Comparison of ENCODE assay signal across 11 cellular contexts in the genomic region with DNA sequence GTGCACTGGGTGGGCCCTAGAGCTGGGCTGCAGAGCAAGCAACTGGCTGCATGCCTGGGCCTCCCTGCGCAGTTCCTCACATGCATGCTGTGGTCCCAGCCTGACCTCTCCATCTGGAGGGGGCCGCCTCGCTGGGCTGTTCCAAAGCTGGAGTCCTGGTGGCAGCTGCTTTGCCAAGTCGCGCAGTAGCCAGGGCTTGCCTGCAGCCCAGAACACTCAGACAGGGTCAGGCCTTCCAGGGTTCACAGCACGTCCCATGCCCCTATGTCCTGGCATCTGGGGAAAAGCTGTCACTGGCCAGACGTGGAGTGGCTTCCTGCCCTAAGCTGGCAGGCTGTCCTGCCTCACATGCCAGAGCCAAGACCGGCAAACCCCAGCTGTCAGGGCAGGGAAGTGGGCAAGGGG. TPM values are rescaled to one million over a fixed set of nuclear protein-coding genes. Genes with fewer than 3 reads are reported as not detected.
DNase-seq lines count a peak whose midpoint lies in the region; ATAC-seq and TF ChIP-seq lines count a peak whose summit lies in the region.
"Had no signal": no experiment of that assay in that cellular context is flagged by ENCODE, and none has a peak within 500 bp of the region (broad histone marks: within the 10 kb centered on the region; RNA-seq: fewer than 3 reads in every experiment).

No MANE protein-coding gene starts in this region.

- POLR2A ChIA-PET in RWPE1 (lab: Yijun Ruan, JAX; ENCODE audit: low non-redundant PET) = no interaction called here

- TF ChIP-seq CTCF in RWPE1 (conservative IDR thresholded peaks at IDR 0.05; ENCODE audit: low read depth) (no peak), esophagus squamous epithelium (IDR thresholded peaks at IDR 0.05) (no peak), smooth muscle cell (IDR thresholded peaks at IDR 0.05; ENCODE audit: borderline replicate concordance, insufficient read depth, poor library complexity, severe bottlenecking) (no peak)

- DNase-seq in RWPE1 (ENCODE audit: low spot score) (no peak), esophagus squamous epithelium (lab: John Stamatoyannopoulos, UW) (no peak), lung microvascular endothelial cell (ENCODE audit: low read depth in 2 of 2) (peak; percentile 37 to 63), smooth muscle cell (lab: John Stamatoyannopoulos, UW; ENCODE audit: unreplicated experiment) (no peak), NCI-H345 treated with DMSO at 0.1 percent for 48 hours (lab: John Stamatoyannopoulos, UW; ENCODE audit: unreplicated experiment) (no peak), NCI-H2227 treated with DMSO at 0.1 percent for 48 hours (lab: John Stamatoyannopoulos, UW) (no peak)
- no peak for DNase-seq in stimulated activated naive CD4-positive, alpha-beta T cell treated with Interleukin-2 at 50 U/mL for 16 hours (lab: John Stamatoyannopoulos, UW)
- DNase-seq: activated CD4-positive, CD25-positive, alpha-beta regulatory T cell had no signal

- peak overlapping the region; percentile 51 for H3K4me2 ChIP-seq in smooth muscle cell
- H3K4me2 ChIP-seq: GM23338 had no signal

- no peak overlapping the region for H2AFZ ChIP-seq in smooth muscle cell (ENCODE audit: low read depth)
- H2AFZ ChIP-seq: GM23338 had no signal

- H3K4me1 ChIP-seq in esophagus squamous epithelium (peaks cover 12 to 83% (median 44%) of the 10 kb centered on the region in 3 donors), smooth muscle cell (ENCODE audit: low read depth) (peaks cover 12% of the 10 kb centered on the region)

- H3F3A ChIP-seq in smooth muscle cell (ENCODE audit: low read depth) = no peaks in the 10 kb centered on the region

- no peaks in the 10 kb centered on the region for H3K79me2 ChIP-seq in smooth muscle cell (ENCODE audit: low read depth)

- H3K9me3 ChIP-seq in esophagus squamous epithelium = no peaks in the 10 kb centered on the region
- no peaks in the 10 kb centered on the region for H3K9me3 ChIP-seq in smooth muscle cell (replicated peaks; ENCODE audit: low read depth)

- intact Hi-C loops in esophagus squamous epithelium (cut with DNase I) = no loop called here

- H3K9ac ChIP-seq in smooth muscle cell (ENCODE audit: low read depth) = no peak overlapping the region

- ATAC-seq in GM21381 (IDR thresholded peaks at IDR 0.05; ENCODE audit: unreplicated experiment) = no peak
- ATAC-seq: GM23338, Panc1 had no signal

- H3K27me3 ChIP-seq in esophagus squamous epithelium = no peaks in the 10 kb centered on the region
- no peaks in the 10 kb centered on the region for H3K27me3 ChIP-seq in smooth muscle cell (ENCODE audit: low read depth)

- peak overlapping the region in 1 of 4 donors; percentile 6 for H3K4me3 ChIP-seq in esophagus squamous epithelium
- no peak overlapping the region for H3K4me3 ChIP-seq in smooth muscle cell
- H3K4me3 ChIP-seq: GM23338 had no signal

- TF ChIP-seq POLR2A in esophagus squamous epithelium (IDR thresholded peaks at IDR 0.05) = no peak

- peak overlapping the region; percentile 56 for H3K27ac ChIP-seq in RWPE1
- peak overlapping the region; percentile 44 to 94 (median 88) for H3K27ac ChIP-seq in esophagus squamous epithelium
- peak overlapping the region; percentile 86 for H3K27ac ChIP-seq in smooth muscle cell (ENCODE audit: low read depth)

- 91% methylated on average over 6 of the region's 8 CpGs; no CpG with 5 or more reads in 1 of the 2 donors for WGBS in esophagus squamous epithelium, 2 donors
- WGBS in smooth muscle cell (ENCODE audit: low lambda C conversion rate) = 64% methylated on average over 8 of the region's 8 CpGs

- H3K36me3 ChIP-seq in esophagus squamous epithelium (peaks cover 0 to 48% (median 0%) of the 10 kb centered on the region in 3 donors), smooth muscle cell (ENCODE audit: low read depth) (no peaks in the 10 kb centered on the region)

- CTCF ChIA-PET in RWPE1 (lab: Yijun Ruan, JAX) = interaction anchor here (1.3 to 1.4 kb wide), 2 partner anchors 9 to 32 kb away, joined by 4 read pairs; no protein-coding TSS in a partner anchor

- H4K20me1 ChIP-seq in smooth muscle cell (ENCODE audit: low read depth) = no peaks in the 10 kb centered on the region

RNA-seq across cellular contexts. Expression of gene CDC42EP2, which starts 16.5 kb away (rescaled TPM):
- 10 to 100 TPM in 1 of 4 donors, 1 to 10 TPM in 2, under 1 TPM in 1; 0.76 to 11.4 (median 5.6) TPM for total RNA-seq in esophagus squamous epithelium
- 5.4 and 10.1 TPM in 2 replicates for total RNA-seq in lung microvascular endothelial cell
- total RNA-seq in smooth muscle cell = 0.94 and 4.0 TPM in 2 replicates
- 7.8 and 13.0 TPM in 2 replicates for polyA plus RNA-seq in smooth muscle cell

RNA-seq across cellular contexts. Expression of gene DPF2, which starts 35.5 kb away (rescaled TPM):
- 10 to 100 TPM; 18.7 to 35.3 (median 23.8) TPM for total RNA-seq in esophagus squamous epithelium
- total RNA-seq in lung microvascular endothelial cell = 17.9 and 18.3 TPM in 2 replicates
- 40.1 and 40.5 TPM in 2 replicates for total RNA-seq in smooth muscle cell
- 69.4 and 82.1 TPM in 2 replicates for polyA plus RNA-seq in smooth muscle cell

RNA-seq across cellular contexts. Expression of gene POLA2, which starts 36.4 kb away (rescaled TPM):
- 10 to 100 TPM in 2 of 4 donors, 1 to 10 TPM in 2; 3.1 to 14.1 (median 10.4) TPM for total RNA-seq in esophagus squamous epithelium
- 1.8 and 3.5 TPM in 2 replicates for total RNA-seq in lung microvascular endothelial cell
- total RNA-seq in smooth muscle cell = 2.5 and 4.4 TPM in 2 replicates
- polyA plus RNA-seq in smooth muscle cell = 8.4 and 9.2 TPM in 2 replicates

RNA-seq across cellular contexts. Expression of gene TIGD3, which starts 56.4 kb away (rescaled TPM):
- total RNA-seq in esophagus squamous epithelium (1 to 10 TPM in 1 of 4 donors, under 1 TPM in 3; 0.13 to 1.3 (median 0.56) TPM), lung microvascular endothelial cell (0.22 TPM in 1 of 2 replicates, not detected in the other), smooth muscle cell (0.49 TPM in 1 of 2 replicates, not detected in the other)
- polyA plus RNA-seq in smooth muscle cell = not detected in 2 replicates

Comparison
In these comparisons a context has a peak if more than half of its experiments do, and no peak if none do; other contexts are left out.
1. DNase-seq: peak in lung microvascular endothelial cell (2 of 2); none in RWPE1 (single experiment), esophagus squamous epithelium (single experiment), smooth muscle cell (single experiment), NCI-H345 treated with DMSO at 0.1 percent for 48 hours (single experiment), NCI-H2227 treated with DMSO at 0.1 percent for 48 hours (single experiment) and stimulated activated naive CD4-positive, alpha-beta T cell treated with Interleukin-2 at 50 U/mL for 16 hours (single experiment).
2. Peak in every context shown above with its lines, with median percentiles within 50 percentile points of each other: H3K27ac ChIP-seq.